Comparison of ENCODE assay signal across 8 cellular contexts in the genomic region with DNA sequence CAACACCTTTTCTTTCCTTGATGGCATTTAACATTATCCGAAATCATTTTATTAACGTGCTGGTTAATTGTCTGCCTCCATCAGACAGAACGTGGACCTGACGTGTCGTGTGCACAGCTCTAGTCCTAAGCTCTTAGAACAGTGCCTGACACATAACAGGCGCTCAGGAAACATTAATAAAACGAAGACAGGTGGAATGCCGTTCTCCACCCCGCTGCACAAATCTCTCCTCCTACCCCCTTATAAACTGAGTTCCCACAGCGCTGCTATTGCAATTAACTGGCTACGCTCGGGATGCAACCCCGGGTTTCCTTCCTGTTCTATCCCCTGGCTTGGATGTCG. TPM values are rescaled to one million over a fixed set of nuclear protein-coding genes. Genes with fewer than 3 reads are reported as not detected.
DNase-seq lines count a peak whose midpoint lies in the region; ATAC-seq and TF ChIP-seq lines count a peak whose summit lies in the region.

No MANE protein-coding gene starts in this region.

- H3K14ac ChIP-seq in neuronal stem cell (ENCODE audit: low read length) = peak overlapping the region; percentile 2

- peak; percentile 5 for ATAC-seq in CD4-positive, alpha-beta T cell (ENCODE audit: poor library complexity)
- peak; percentile 10 for ATAC-seq in GM19455 (IDR thresholded peaks at IDR 0.05; ENCODE audit: unreplicated experiment)
- peak; percentile 1 for ATAC-seq in HG03575 (IDR thresholded peaks at IDR 0.05; ENCODE audit: extremely low read depth, insufficient number of reproducible peaks, low FRiP score, unreplicated experiment)
- ATAC-seq in SK-N-SH treated with all-trans-retinoic acid at 6 μM for 48 hours = peak; percentile 51
- peak; percentile 49 for ATAC-seq in esophagus mucosa

- peak overlapping the region; percentile 77 for H3K4me2 ChIP-seq in neuronal stem cell (ENCODE audit: insufficient read depth, low read length, poor library complexity, severe bottlenecking)

- H3K18ac ChIP-seq in neuronal stem cell (ENCODE audit: low read length) = no peak overlapping the region

- peaks cover 0 to 2% of the 10 kb centered on the region in 2 donors for H3K4me1 ChIP-seq in neuronal stem cell (ENCODE audit: control insufficient read depth in 2 of 2, insufficient read depth in 1 of 2, low read depth in 1 of 2, low read length in 2 of 2)

- peak overlapping the region; percentile 94 for H3K27ac ChIP-seq in CD4-positive, alpha-beta T cell (ENCODE audit: low read depth, low read length)
- no peak overlapping the region for H3K27ac ChIP-seq in neuronal stem cell (replicated peaks; ENCODE audit: low read length)

- no peak overlapping the region for H2BK5ac ChIP-seq in neuronal stem cell (ENCODE audit: low read length)

- H2BK120ac ChIP-seq in neuronal stem cell (ENCODE audit: low read depth, low read length) = no peak overlapping the region

- H2BK15ac ChIP-seq in neuronal stem cell (ENCODE audit: low read length) = no peak overlapping the region

- peak overlapping the region; percentile 96 for H3K4me3 Mint-ChIP-seq in CD4-positive, alpha-beta T cell

- H2AK5ac ChIP-seq in neuronal stem cell (ENCODE audit: low read depth, low read length) = no peak overlapping the region

- no CpG with 5 or more reads among the region's 14 CpGs for WGBS in neuronal stem cell (ENCODE audit: extremely low coverage in 2 of 2, insufficient read length in 2 of 2, insufficient replicate concordance in 1 of 2), 2 donors

- intact Hi-C loops in CD4-positive, alpha-beta T cell (cut with DNase I, micrococcal nuclease) = loop anchor here in 1 of 2 experiments (2.0 to 5.0 kb wide), 2 partner anchors 207 to 1302 kb away; a partner anchor contains a TSS

- H3K36me3 ChIP-seq in neuronal stem cell (replicated peaks in 1 of 2; ENCODE audit: control insufficient read depth in 2 of 2, insufficient read depth in 2 of 2, low read length in 2 of 2) = peaks cover 2 to 6% of the 10 kb centered on the region in 2 donors

- no peaks in the 10 kb centered on the region for H3K9me3 Mint-ChIP-seq in CD4-positive, alpha-beta T cell

- H3K9me3 ChIP-seq in CD4-positive, alpha-beta T cell (ENCODE audit: control insufficient read depth, low read length) = no peaks in the 10 kb centered on the region
- no peaks in the 10 kb centered on the region for H3K9me3 ChIP-seq in neuronal stem cell (replicated peaks in 1 of 2; ENCODE audit: control insufficient read depth in 2 of 2, insufficient read depth in 1 of 2, low read depth in 1 of 2, low read length in 2 of 2)

- no peak for TF ChIP-seq CTCF in CD4-positive, alpha-beta T cell (IDR thresholded peaks at IDR 0.05)

- H3K27me3 ChIP-seq in CD4-positive, alpha-beta T cell (ENCODE audit: control insufficient read depth, insufficient read depth, low read length) = no peaks in the 10 kb centered on the region
- H3K27me3 ChIP-seq in neuronal stem cell (ENCODE audit: control insufficient read depth in 3 of 3, insufficient read depth in 3 of 3, low read depth in 1 of 3, low read length in 3 of 3) = no peaks in the 10 kb centered on the region

- H4K91ac ChIP-seq in neuronal stem cell (ENCODE audit: low read depth, low read length, poor library complexity) = no peak overlapping the region

- peak overlapping the region; percentile 96 for H3K9ac ChIP-seq in neuronal stem cell (ENCODE audit: low read depth, low read length, poor library complexity)

- H3K36me3 Mint-ChIP-seq in CD4-positive, alpha-beta T cell (ENCODE audit: low read depth) = peaks cover 16% of the 10 kb centered on the region

- H2BK12ac ChIP-seq in neuronal stem cell (ENCODE audit: low read length) = no peak overlapping the region

- CTCF ChIA-PET in CD4-positive, alpha-beta T cell (lab: Charles Lee) = interaction anchor here (1.0 kb wide), 1 partner anchor 72 kb away, joined by 3 read pairs; no protein-coding TSS in a partner anchor

- no peak overlapping the region for H3K23ac ChIP-seq in neuronal stem cell (ENCODE audit: low read depth, low read length, poor library complexity)

- POLR2A ChIA-PET in CD4-positive, alpha-beta T cell (lab: Charles Lee) = no interaction called here

- peak overlapping the region; percentile 87 for H2AFZ ChIP-seq in neuronal stem cell (ENCODE audit: low read length)

- DNase-seq in CD4-positive, alpha-beta T cell = no peak
- DNase-seq in neuronal stem cell (ENCODE audit: low spot score) (no peak), NCI-H1930 (lab: John Stamatoyannopoulos, UW) (no peak)
- DNase-seq in stimulated activated CD4-positive, alpha-beta T cell treated with anti-CD3 and anti-CD28 coated beads, Interleukin-12 subunit alpha, Interleukin-12 subunit beta, amount 100 ng/mL, for 4 hours = no peak

- peaks cover 6% of the 10 kb centered on the region for H3K79me1 ChIP-seq in neuronal stem cell (ENCODE audit: low read depth, low read length)

- peak overlapping the region; percentile 99 for H3K27ac Mint-ChIP-seq in CD4-positive, alpha-beta T cell

- H3K27me3 Mint-ChIP-seq in CD4-positive, alpha-beta T cell = no peaks in the 10 kb centered on the region

- peaks cover 63% of the 10 kb centered on the region for H3K4me1 Mint-ChIP-seq in CD4-positive, alpha-beta T cell (ENCODE audit: low read depth)

- peak overlapping the region; percentile 79 to 98 for H3K4me3 ChIP-seq in neuronal stem cell (ENCODE audit: low read length in 2 of 2)

- H4K8ac ChIP-seq in neuronal stem cell (ENCODE audit: low read depth, low read length) = no peak overlapping the region

- no peak overlapping the region for H3K4ac ChIP-seq in neuronal stem cell (ENCODE audit: low read length)

TF ChIP-seq in SK-N-SH treated with all-trans-retinoic acid at 6 μM for 48 hours, 23 proteins besides CTCF, POLR2A, EP300 and RAD21:
- no peak for TF ChIP-seq ESRRG (CRISPR knock-in tag; IDR thresholded peaks at IDR 0.05)

RNA-seq across cellular contexts. Expression of a gene that starts 0.5 kb away (rescaled TPM):
- 1 to 10 TPM; 7.8 to 8.7 TPM for total RNA-seq in CD4-positive, alpha-beta T cell
- 24.2 TPM for total RNA-seq in esophagus mucosa
- 32.2 TPM for polyA plus RNA-seq in neuronal stem cell (2013, experiment 1 of 2)
- 32.4 TPM for polyA plus RNA-seq in neuronal stem cell (2013, experiment 2 of 2)

RNA-seq across cellular contexts. Expression of a gene that starts 16.1 kb away (rescaled TPM):
- not detected for total RNA-seq in CD4-positive, alpha-beta T cell
- total RNA-seq in esophagus mucosa = not detected
- polyA plus RNA-seq in neuronal stem cell (2013, experiment 1 of 2) = 0.13 TPM
- polyA plus RNA-seq in neuronal stem cell (2013, experiment 2 of 2) = 0.28 TPM

Comparison
In these comparisons a context has a peak if more than half of its experiments do, and no peak if none do; other contexts are left out.
1. ATAC-seq: peak in every context shown above with its lines; median percentile 51 in SK-N-SH treated with all-trans-retinoic acid at 6 μM for 48 hours; 49 in esophagus mucosa; 10 in GM19455; 5 in CD4-positive, alpha-beta T cell; 1 in HG03575.